23 cellular contexts compared by ENCODE assay signal in genomic region chr4:159966741-159967140, GRCh38.
A peak's percentile ranks its signal among the peaks of the same experiment; 100 is the strongest.
DNase-seq lines count a peak whose midpoint lies in the region; ATAC-seq and TF ChIP-seq lines count a peak whose summit lies in the region.
"Had no signal": no experiment of that assay in that cellular context is flagged by ENCODE, and none has a peak within 500 bp of the region (broad histone marks: within the 10 kb centered on the region; RNA-seq: fewer than 3 reads in every experiment).

No MANE protein-coding gene starts in this region.

- no peaks in the 10 kb centered on the region for H3K36me3 ChIP-seq in testis (ENCODE audit: low read depth, missing control alignments)
- no peaks in the 10 kb centered on the region for H3K36me3 ChIP-seq in uterus
- H3K36me3 ChIP-seq in right atrium auricular region, result no peaks in the 10 kb centered on the region
- H3K36me3 ChIP-seq: BLaER1 treated with 17β-estradiol and CSF1 and Interleukin-3, amounts not matched to agents 10 nM and 100 nM had no signal

- H3K27ac ChIP-seq in testis (no peak overlapping the region), uterus (no peak overlapping the region), right atrium auricular region (no peak overlapping the region)
- H3K27ac ChIP-seq: A549; BLaER1 treated with 17β-estradiol and CSF1 and Interleukin-3, amounts not matched to agents 10 nM and 100 nM; GM23248; KMS-11; RWPE1 had no signal

- intact Hi-C loops in testis (cut with DNase I; ENCODE audit: low total_unique reads) (no loop called here), uterus (cut with DNase I; ENCODE audit: low total_unique reads) (no loop called here)

- 61 to 80% methylated on average over 1 to 4 of the region's 4 CpGs for WGBS in testis, 2 donors

- H3K27me3 ChIP-seq in testis (no peaks in the 10 kb centered on the region), uterus (no peaks in the 10 kb centered on the region), right atrium auricular region (no peaks in the 10 kb centered on the region)
- H3K27me3 ChIP-seq: BLaER1 treated with 17β-estradiol and CSF1 and Interleukin-3, amounts not matched to agents 10 nM and 100 nM had no signal

- no peak for TF ChIP-seq CTCF in astrocyte of the spinal cord (IDR thresholded peaks at IDR 0.05; ENCODE audit: low read depth, low read length)
- no peak for TF ChIP-seq CTCF in testis (IDR thresholded peaks at IDR 0.05)
- TF ChIP-seq CTCF in uterus (IDR thresholded peaks at IDR 0.05), result no peak
- TF ChIP-seq CTCF in right atrium auricular region (IDR thresholded peaks at IDR 0.05), result no peak

- in situ Hi-C loops in astrocyte of the spinal cord (cut with HindIII; ENCODE audit: low sequenced_read_pairs), result no loop called here

- ATAC-seq in GM21423 (IDR thresholded peaks at IDR 0.05; ENCODE audit: unreplicated experiment), result no peak
- ATAC-seq: A549, HCT116, Panc1 had no signal

- H3K4me3 ChIP-seq in astrocyte of the spinal cord (ENCODE audit: low read depth, low read length), result no peak overlapping the region
- H3K4me3 ChIP-seq in testis, result no peak overlapping the region
- H3K4me3 ChIP-seq in uterus, result no peak overlapping the region
- H3K4me3 ChIP-seq in right atrium auricular region, result no peak overlapping the region
- H3K4me3 ChIP-seq: A549; BLaER1 treated with 17β-estradiol and CSF1 and Interleukin-3, amounts not matched to agents 10 nM and 100 nM; GM23248 had no signal

- peak; percentile 87 for DNase-seq in LHCN-M2 (ENCODE audit: low read depth)
- peak; percentile 5 for DNase-seq in astrocyte of the spinal cord (ENCODE audit: low read depth, low spot score)
- peak; percentile 98 for DNase-seq in myocyte (ENCODE audit: low read depth)
- DNase-seq in testis, result peak; percentile 50
- DNase-seq in uterus, result no peak
- DNase-seq in right atrium auricular region (ENCODE audit: low spot score), result no peak
- DNase-seq: AML-193; CD4-positive, alpha-beta T cell; GM23248; NCI-H1092; NCI-H1417 treated with DMSO at 0.1 percent for 48 hours; NCI-H187; NCI-H2171 treated with DMSO at 0.1 percent for 48 hours; NCI-H345; NCI-H510A treated with DMSO at 0.1 percent for 48 hours; SHP77 had no signal

- TF ChIP-seq POLR2A in testis (IDR thresholded peaks at IDR 0.05) (no peak), uterus (IDR thresholded peaks at IDR 0.05) (no peak)

- H3K4me1 ChIP-seq in testis (no peaks in the 10 kb centered on the region), uterus (no peaks in the 10 kb centered on the region), right atrium auricular region (no peaks in the 10 kb centered on the region)
- H3K4me1 ChIP-seq: A549; BLaER1 treated with 17β-estradiol and CSF1 and Interleukin-3, amounts not matched to agents 10 nM and 100 nM had no signal

- H3K9me3 ChIP-seq in testis (no peaks in the 10 kb centered on the region), uterus (no peaks in the 10 kb centered on the region), right atrium auricular region (no peaks in the 10 kb centered on the region)
- H3K9me3 ChIP-seq: A549; BLaER1 treated with 17β-estradiol and CSF1 and Interleukin-3, amounts not matched to agents 10 nM and 100 nM had no signal

Comparison
In these comparisons a context has a peak if more than half of its experiments do, and no peak if none do; other contexts are left out.
1. DNase-seq: peak in LHCN-M2 (single experiment), astrocyte of the spinal cord (single experiment), myocyte (single experiment) and testis (single experiment); none in uterus (0 of 2) and right atrium auricular region (single experiment).